1 cellular context compared by ENCODE assay signal in genomic region chr2:241532733-241533601, GRCh38.
A peak's percentile ranks its signal among the peaks of the same experiment; 100 is the strongest.
TF ChIP-seq lines count a peak whose summit lies in the region.

No MANE protein-coding gene starts in this region.

TF ChIP-seq in HepG2, 621 proteins besides CTCF, POLR2A, EP300 and RAD21 (continued from another document):
- 0 out of 2 replicates have a peak, but pooled peaks have one; percentile 46 for TF ChIP-seq ZMAT3 (CRISPR knock-in tag; conservative IDR thresholded peaks at IDR 0.05)
- peak; percentile 99 for TF ChIP-seq HNRNPL (IDR thresholded peaks at IDR 0.05; ENCODE audit: low read depth, low read length)
- TF ChIP-seq NFIB (CRISPR knock-in tag; IDR thresholded peaks at IDR 0.05; ENCODE audit: borderline replicate concordance) = 0 out of 2 replicates have a peak, but pooled peaks have one; percentile 61
- TF ChIP-seq YEATS2 (CRISPR knock-in tag; IDR thresholded peaks at IDR 0.05; ENCODE audit: borderline replicate concordance) = no peak
- TF ChIP-seq PATZ1 (CRISPR knock-in tag; IDR thresholded peaks at IDR 0.05) = 0 out of 2 replicates have a peak, but pooled peaks have one; percentile 34
- TF ChIP-seq KDM5B (CRISPR knock-in tag; IDR thresholded peaks at IDR 0.05; ENCODE audit: borderline replicate concordance) = peak; percentile 51; the same call in 1 of the 2 replicates
- TF ChIP-seq MXI1 (IDR thresholded peaks at IDR 0.05; ENCODE audit: borderline replicate concordance, low read depth, low read length) = no peak
- TF ChIP-seq ZNF20 (CRISPR knock-in tag; IDR thresholded peaks at IDR 0.05) = no peak
- no peak for TF ChIP-seq ELK4 (CRISPR knock-in tag; IDR thresholded peaks at IDR 0.05; ENCODE audit: borderline replicate concordance)
- peak; percentile 58; the same call in 1 of the 2 replicates for TF ChIP-seq ZZZ3 (CRISPR knock-in tag; IDR thresholded peaks at IDR 0.05; ENCODE audit: borderline replicate concordance)
- TF ChIP-seq ZBTB4 (CRISPR knock-in tag; IDR thresholded peaks at IDR 0.05; ENCODE audit: borderline replicate concordance) = no peak; the same call in 1 of the 2 replicates
- TF ChIP-seq IRF9 (CRISPR knock-in tag; IDR thresholded peaks at IDR 0.05; ENCODE audit: borderline replicate concordance) = no peak
- no peak for TF ChIP-seq ATF1 (CRISPR knock-in tag; IDR thresholded peaks at IDR 0.05)
- no peak for TF ChIP-seq SMAD9 (CRISPR knock-in tag; IDR thresholded peaks at IDR 0.05)
- TF ChIP-seq HNRNPLL (IDR thresholded peaks at IDR 0.05; ENCODE audit: low read depth, low read length, poor library complexity, severe bottlenecking) = no peak
- no peak for TF ChIP-seq YEATS4 (CRISPR knock-in tag; IDR thresholded peaks at IDR 0.05; ENCODE audit: borderline replicate concordance)
- TF ChIP-seq KMT2B (CRISPR knock-in tag; IDR thresholded peaks at IDR 0.05) = no peak
- no peak for TF ChIP-seq ZNF616 (CRISPR knock-in tag; IDR thresholded peaks at IDR 0.05; ENCODE audit: low read depth)
- TF ChIP-seq SAFB2 (CRISPR knock-in tag; IDR thresholded peaks at IDR 0.05; ENCODE audit: borderline replicate concordance, low read depth) = no peak
- TF ChIP-seq NAIF1 (CRISPR knock-in tag; IDR thresholded peaks at IDR 0.05; ENCODE audit: borderline replicate concordance) = no peak
- no peak for TF ChIP-seq SETDB1 (CRISPR knock-in tag; IDR thresholded peaks at IDR 0.05; ENCODE audit: borderline replicate concordance)
- TF ChIP-seq MTF2 (CRISPR knock-in tag; IDR thresholded peaks at IDR 0.05; ENCODE audit: borderline replicate concordance) = no peak
- no peak for TF ChIP-seq NCOR1 (IDR thresholded peaks at IDR 0.05; ENCODE audit: borderline replicate concordance, low read length)
- no peak for TF ChIP-seq MTF1 (CRISPR knock-in tag; IDR thresholded peaks at IDR 0.05)
- no peak for TF ChIP-seq REL (CRISPR knock-in tag; conservative IDR thresholded peaks at IDR 0.05)
TF ChIP-seq in HepG2: peak in this region for 78.
